ENCODE assay signal across 1 cellular context in the genomic region with DNA sequence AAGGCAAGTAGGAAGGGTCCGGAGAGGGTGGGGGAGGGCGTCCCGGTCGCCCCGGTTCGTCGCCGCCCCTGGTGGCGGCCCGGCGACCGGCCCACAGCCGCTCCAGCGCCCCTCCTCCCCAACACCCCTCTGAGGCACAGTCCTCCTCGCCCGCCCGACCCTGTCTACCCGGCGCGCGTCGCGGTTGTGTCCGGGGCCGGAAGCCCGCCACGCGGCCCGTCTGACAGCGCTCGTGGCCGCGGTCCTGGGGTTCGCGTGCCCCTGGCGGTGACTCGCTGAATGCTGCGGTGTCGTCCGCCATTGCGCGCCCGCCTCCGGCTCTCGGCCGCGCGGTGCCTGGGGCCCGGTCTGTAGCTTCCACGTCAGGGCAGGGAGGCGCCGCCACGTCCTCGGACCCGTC.
TF ChIP-seq lines count a peak whose summit lies in the region.

No MANE protein-coding gene starts in this region.

TF ChIP-seq in GM23338, 12 proteins besides CTCF, POLR2A, EP300 and RAD21 (continued from another document):
- TF ChIP-seq, protein P1, sequence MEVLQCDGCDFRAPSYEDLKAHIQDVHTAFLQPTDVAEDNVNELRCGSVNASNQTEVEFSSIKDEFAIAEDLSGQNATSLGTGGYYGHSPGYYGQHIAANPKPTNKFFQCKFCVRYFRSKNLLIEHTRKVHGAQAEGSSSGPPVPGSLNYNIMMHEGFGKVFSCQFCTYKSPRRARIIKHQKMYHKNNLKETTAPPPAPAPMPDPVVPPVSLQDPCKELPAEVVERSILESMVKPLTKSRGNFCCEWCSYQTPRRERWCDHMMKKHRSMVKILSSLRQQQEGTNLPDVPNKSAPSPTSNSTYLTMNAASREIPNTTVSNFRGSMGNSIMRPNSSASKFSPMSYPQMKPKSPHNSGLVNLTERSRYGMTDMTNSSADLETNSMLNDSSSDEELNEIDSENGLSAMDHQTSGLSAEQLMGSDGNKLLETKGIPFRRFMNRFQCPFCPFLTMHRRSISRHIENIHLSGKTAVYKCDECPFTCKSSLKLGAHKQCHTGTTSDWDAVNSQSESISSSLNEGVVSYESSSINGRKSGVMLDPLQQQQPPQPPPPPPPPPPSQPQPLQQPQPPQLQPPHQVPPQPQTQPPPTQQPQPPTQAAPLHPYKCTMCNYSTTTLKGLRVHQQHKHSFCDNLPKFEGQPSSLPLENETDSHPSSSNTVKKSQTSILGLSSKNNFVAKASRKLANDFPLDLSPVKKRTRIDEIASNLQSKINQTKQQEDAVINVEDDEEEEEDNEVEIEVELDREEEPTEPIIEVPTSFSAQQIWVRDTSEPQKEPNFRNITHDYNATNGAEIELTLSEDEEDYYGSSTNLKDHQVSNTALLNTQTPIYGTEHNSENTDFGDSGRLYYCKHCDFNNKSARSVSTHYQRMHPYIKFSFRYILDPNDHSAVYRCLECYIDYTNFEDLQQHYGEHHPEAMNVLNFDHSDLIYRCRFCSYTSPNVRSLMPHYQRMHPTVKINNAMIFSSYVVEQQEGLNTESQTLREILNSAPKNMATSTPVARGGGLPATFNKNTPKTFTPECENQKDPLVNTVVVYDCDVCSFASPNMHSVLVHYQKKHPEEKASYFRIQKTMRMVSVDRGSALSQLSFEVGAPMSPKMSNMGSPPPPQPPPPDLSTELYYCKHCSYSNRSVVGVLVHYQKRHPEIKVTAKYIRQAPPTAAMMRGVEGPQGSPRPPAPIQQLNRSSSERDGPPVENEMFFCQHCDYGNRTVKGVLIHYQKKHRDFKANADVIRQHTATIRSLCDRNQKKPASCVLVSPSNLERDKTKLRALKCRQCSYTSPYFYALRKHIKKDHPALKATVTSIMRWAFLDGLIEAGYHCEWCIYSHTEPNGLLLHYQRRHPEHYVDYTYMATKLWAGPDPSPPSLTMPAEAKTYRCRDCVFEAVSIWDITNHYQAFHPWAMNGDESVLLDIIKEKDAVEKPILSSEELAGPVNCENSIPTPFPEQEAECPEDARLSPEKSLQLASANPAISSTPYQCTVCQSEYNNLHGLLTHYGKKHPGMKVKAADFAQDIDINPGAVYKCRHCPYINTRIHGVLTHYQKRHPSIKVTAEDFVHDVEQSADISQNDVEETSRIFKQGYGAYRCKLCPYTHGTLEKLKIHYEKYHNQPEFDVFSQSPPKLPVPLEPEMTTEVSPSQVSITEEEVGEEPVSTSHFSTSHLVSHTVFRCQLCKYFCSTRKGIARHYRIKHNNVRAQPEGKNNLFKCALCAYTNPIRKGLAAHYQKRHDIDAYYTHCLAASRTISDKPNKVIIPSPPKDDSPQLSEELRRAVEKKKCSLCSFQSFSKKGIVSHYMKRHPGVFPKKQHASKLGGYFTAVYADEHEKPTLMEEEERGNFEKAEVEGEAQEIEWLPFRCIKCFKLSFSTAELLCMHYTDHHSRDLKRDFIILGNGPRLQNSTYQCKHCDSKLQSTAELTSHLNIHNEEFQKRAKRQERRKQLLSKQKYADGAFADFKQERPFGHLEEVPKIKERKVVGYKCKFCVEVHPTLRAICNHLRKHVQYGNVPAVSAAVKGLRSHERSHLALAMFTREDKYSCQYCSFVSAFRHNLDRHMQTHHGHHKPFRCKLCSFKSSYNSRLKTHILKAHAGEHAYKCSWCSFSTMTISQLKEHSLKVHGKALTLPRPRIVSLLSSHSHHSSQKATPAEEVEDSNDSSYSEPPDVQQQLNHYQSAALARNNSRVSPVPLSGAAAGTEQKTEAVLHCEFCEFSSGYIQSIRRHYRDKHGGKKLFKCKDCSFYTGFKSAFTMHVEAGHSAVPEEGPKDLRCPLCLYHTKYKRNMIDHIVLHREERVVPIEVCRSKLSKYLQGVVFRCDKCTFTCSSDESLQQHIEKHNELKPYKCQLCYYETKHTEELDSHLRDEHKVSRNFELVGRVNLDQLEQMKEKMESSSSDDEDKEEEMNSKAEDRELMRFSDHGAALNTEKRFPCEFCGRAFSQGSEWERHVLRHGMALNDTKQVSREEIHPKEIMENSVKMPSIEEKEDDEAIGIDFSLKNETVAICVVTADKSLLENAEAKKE (CRISPR knock-in tag; IDR thresholded peaks at IDR 0.05), result no peak
- no peak for TF ChIP-seq STAT1 (IDR thresholded peaks at IDR 0.05; ENCODE audit: unreplicated experiment)
- TF ChIP-seq EZH2 (IDR thresholded peaks at IDR 0.05; ENCODE audit: low read depth, unreplicated experiment), result peak; percentile 25
- TF ChIP-seq NANOG (IDR thresholded peaks at IDR 0.05; ENCODE audit: borderline replicate concordance), result no peak
- TF ChIP-seq, protein P2, sequence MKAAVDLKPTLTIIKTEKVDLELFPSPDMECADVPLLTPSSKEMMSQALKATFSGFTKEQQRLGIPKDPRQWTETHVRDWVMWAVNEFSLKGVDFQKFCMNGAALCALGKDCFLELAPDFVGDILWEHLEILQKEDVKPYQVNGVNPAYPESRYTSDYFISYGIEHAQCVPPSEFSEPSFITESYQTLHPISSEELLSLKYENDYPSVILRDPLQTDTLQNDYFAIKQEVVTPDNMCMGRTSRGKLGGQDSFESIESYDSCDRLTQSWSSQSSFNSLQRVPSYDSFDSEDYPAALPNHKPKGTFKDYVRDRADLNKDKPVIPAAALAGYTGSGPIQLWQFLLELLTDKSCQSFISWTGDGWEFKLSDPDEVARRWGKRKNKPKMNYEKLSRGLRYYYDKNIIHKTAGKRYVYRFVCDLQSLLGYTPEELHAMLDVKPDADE (IDR thresholded peaks at IDR 0.05), result no peak
